1 cellular context compared by ENCODE assay signal in the genomic region with DNA sequence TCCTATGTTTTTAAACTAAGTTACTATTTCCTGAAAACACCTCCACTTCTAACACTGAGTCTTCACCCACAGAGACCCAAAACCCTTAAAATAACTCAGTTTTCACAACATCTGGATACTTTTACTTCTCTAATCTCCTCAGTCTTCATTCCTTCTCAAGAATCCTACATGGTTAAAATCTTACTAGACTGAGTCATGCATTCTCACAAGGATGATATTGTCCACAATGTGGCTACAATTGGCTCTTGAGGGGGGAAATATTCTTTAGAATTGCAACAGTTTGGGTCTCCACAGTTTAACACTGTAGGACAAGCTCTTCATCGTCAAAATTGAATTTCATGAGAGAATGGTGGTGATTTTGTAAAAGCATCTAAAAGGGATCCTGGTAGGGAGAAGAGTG.
TF ChIP-seq lines count a peak whose summit lies in the region.

No MANE protein-coding gene starts in this region.

TF ChIP-seq in GM23338, 12 proteins besides CTCF, POLR2A, EP300 and RAD21 (continued from another document):
- TF ChIP-seq, protein P1, sequence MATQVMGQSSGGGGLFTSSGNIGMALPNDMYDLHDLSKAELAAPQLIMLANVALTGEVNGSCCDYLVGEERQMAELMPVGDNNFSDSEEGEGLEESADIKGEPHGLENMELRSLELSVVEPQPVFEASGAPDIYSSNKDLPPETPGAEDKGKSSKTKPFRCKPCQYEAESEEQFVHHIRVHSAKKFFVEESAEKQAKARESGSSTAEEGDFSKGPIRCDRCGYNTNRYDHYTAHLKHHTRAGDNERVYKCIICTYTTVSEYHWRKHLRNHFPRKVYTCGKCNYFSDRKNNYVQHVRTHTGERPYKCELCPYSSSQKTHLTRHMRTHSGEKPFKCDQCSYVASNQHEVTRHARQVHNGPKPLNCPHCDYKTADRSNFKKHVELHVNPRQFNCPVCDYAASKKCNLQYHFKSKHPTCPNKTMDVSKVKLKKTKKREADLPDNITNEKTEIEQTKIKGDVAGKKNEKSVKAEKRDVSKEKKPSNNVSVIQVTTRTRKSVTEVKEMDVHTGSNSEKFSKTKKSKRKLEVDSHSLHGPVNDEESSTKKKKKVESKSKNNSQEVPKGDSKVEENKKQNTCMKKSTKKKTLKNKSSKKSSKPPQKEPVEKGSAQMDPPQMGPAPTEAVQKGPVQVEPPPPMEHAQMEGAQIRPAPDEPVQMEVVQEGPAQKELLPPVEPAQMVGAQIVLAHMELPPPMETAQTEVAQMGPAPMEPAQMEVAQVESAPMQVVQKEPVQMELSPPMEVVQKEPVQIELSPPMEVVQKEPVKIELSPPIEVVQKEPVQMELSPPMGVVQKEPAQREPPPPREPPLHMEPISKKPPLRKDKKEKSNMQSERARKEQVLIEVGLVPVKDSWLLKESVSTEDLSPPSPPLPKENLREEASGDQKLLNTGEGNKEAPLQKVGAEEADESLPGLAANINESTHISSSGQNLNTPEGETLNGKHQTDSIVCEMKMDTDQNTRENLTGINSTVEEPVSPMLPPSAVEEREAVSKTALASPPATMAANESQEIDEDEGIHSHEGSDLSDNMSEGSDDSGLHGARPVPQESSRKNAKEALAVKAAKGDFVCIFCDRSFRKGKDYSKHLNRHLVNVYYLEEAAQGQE (IDR thresholded peaks at IDR 0.05; ENCODE audit: unreplicated experiment): no peak
- TF ChIP-seq EZH2 (IDR thresholded peaks at IDR 0.05; ENCODE audit: low read depth, unreplicated experiment) (no peak), POLR2AphosphoS5 (IDR thresholded peaks at IDR 0.05; ENCODE audit: low read depth) (no peak), NANOG (IDR thresholded peaks at IDR 0.05; ENCODE audit: borderline replicate concordance) (no peak), ZNF114 (CRISPR knock-in tag; IDR thresholded peaks at IDR 0.05) (no peak), STAT1 (IDR thresholded peaks at IDR 0.05; ENCODE audit: unreplicated experiment) (no peak), EZH2phosphoT487 (IDR thresholded peaks at IDR 0.05; ENCODE audit: unreplicated experiment) (no peak)
- TF ChIP-seq, protein P2, sequence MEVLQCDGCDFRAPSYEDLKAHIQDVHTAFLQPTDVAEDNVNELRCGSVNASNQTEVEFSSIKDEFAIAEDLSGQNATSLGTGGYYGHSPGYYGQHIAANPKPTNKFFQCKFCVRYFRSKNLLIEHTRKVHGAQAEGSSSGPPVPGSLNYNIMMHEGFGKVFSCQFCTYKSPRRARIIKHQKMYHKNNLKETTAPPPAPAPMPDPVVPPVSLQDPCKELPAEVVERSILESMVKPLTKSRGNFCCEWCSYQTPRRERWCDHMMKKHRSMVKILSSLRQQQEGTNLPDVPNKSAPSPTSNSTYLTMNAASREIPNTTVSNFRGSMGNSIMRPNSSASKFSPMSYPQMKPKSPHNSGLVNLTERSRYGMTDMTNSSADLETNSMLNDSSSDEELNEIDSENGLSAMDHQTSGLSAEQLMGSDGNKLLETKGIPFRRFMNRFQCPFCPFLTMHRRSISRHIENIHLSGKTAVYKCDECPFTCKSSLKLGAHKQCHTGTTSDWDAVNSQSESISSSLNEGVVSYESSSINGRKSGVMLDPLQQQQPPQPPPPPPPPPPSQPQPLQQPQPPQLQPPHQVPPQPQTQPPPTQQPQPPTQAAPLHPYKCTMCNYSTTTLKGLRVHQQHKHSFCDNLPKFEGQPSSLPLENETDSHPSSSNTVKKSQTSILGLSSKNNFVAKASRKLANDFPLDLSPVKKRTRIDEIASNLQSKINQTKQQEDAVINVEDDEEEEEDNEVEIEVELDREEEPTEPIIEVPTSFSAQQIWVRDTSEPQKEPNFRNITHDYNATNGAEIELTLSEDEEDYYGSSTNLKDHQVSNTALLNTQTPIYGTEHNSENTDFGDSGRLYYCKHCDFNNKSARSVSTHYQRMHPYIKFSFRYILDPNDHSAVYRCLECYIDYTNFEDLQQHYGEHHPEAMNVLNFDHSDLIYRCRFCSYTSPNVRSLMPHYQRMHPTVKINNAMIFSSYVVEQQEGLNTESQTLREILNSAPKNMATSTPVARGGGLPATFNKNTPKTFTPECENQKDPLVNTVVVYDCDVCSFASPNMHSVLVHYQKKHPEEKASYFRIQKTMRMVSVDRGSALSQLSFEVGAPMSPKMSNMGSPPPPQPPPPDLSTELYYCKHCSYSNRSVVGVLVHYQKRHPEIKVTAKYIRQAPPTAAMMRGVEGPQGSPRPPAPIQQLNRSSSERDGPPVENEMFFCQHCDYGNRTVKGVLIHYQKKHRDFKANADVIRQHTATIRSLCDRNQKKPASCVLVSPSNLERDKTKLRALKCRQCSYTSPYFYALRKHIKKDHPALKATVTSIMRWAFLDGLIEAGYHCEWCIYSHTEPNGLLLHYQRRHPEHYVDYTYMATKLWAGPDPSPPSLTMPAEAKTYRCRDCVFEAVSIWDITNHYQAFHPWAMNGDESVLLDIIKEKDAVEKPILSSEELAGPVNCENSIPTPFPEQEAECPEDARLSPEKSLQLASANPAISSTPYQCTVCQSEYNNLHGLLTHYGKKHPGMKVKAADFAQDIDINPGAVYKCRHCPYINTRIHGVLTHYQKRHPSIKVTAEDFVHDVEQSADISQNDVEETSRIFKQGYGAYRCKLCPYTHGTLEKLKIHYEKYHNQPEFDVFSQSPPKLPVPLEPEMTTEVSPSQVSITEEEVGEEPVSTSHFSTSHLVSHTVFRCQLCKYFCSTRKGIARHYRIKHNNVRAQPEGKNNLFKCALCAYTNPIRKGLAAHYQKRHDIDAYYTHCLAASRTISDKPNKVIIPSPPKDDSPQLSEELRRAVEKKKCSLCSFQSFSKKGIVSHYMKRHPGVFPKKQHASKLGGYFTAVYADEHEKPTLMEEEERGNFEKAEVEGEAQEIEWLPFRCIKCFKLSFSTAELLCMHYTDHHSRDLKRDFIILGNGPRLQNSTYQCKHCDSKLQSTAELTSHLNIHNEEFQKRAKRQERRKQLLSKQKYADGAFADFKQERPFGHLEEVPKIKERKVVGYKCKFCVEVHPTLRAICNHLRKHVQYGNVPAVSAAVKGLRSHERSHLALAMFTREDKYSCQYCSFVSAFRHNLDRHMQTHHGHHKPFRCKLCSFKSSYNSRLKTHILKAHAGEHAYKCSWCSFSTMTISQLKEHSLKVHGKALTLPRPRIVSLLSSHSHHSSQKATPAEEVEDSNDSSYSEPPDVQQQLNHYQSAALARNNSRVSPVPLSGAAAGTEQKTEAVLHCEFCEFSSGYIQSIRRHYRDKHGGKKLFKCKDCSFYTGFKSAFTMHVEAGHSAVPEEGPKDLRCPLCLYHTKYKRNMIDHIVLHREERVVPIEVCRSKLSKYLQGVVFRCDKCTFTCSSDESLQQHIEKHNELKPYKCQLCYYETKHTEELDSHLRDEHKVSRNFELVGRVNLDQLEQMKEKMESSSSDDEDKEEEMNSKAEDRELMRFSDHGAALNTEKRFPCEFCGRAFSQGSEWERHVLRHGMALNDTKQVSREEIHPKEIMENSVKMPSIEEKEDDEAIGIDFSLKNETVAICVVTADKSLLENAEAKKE (CRISPR knock-in tag; IDR thresholded peaks at IDR 0.05): no peak
- TF ChIP-seq, protein P3, sequence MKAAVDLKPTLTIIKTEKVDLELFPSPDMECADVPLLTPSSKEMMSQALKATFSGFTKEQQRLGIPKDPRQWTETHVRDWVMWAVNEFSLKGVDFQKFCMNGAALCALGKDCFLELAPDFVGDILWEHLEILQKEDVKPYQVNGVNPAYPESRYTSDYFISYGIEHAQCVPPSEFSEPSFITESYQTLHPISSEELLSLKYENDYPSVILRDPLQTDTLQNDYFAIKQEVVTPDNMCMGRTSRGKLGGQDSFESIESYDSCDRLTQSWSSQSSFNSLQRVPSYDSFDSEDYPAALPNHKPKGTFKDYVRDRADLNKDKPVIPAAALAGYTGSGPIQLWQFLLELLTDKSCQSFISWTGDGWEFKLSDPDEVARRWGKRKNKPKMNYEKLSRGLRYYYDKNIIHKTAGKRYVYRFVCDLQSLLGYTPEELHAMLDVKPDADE (IDR thresholded peaks at IDR 0.05): no peak
